ENCODE assay signal across 33 cellular contexts in the genomic region with DNA sequence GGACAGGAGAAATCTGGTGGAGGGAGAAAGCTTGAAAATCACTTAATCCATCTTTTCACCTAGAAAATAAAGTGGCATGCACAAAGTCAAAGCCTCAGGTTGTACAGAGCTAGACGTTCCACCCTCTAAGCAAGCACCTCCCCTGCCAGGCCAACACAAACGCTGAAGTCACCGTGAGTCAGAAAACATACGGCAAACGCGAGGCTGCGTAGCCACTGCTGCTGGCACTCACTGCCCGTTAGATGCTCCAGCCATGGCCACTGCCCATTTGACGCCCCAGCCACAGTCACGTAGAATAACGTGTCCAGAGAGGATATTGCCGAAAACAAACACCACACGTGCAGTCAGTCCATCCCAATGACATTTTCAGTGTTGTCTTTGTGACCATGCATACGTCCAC.
"Had no signal": no experiment of that assay in that cellular context is flagged by ENCODE, and none has a peak within 500 bp of the region (broad histone marks: within the 10 kb centered on the region; RNA-seq: fewer than 3 reads in every experiment).

No MANE protein-coding gene starts in this region.

- H3K4me1 Mint-ChIP-seq: activated CD4-positive, alpha-beta memory T cell treated with anti-CD3 and anti-CD28 coated beads, Interleukin-2, amount 10 ng/mL, durations not matched to agents 7 days and 5 days; activated CD8-positive, alpha-beta memory T cell treated with anti-CD3 and anti-CD28 coated beads, Interleukin-2, amount 10 ng/mL, durations not matched to agents 7 days and 5 days; activated naive CD4-positive, alpha-beta T cell treated with anti-CD3 and anti-CD28 coated beads, Interleukin-2, amount 10 ng/mL, durations not matched to agents 7 days and 5 days; activated naive CD8-positive, alpha-beta T cell treated with anti-CD3 and anti-CD28 coated beads, Interleukin-2, amount 50 U/mL, for 24 hours; central memory CD8-positive, alpha-beta T cell had no signal

- DNase-seq: activated CD4-positive, alpha-beta memory T cell treated with anti-CD3 and anti-CD28 coated beads, Interleukin-2, amount 10 ng/mL, durations not matched to agents 7 days and 5 days; activated CD4-positive, alpha-beta T cell treated with anti-CD3 and anti-CD28 coated beads for 1 hour; activated CD4-positive, alpha-beta T cell treated with anti-CD3 and anti-CD28 coated beads for 48 hours; activated CD4-positive, CD25-positive, alpha-beta regulatory T cell; activated CD8-positive, alpha-beta memory T cell treated with anti-CD3 and anti-CD28 coated beads, Interleukin-2, amount 10 ng/mL, durations not matched to agents 7 days and 5 days; activated CD8-positive, alpha-beta memory T cell treated with anti-CD3 and anti-CD28 coated beads, Interleukin-2, amount 50 U/mL, for 48 hours; activated effector memory CD4-positive, alpha-beta T cell treated with Interleukin-2 at 50 U/mL for 16 hours; activated naive CD4-positive, alpha-beta T cell treated with anti-CD3 and anti-CD28 coated beads, Interleukin-2, amount 10 ng/mL, durations not matched to agents 7 days and 5 days; activated naive CD8-positive, alpha-beta T cell treated with anti-CD3 and anti-CD28 coated beads, Interleukin-2, amount 50 U/mL, for 24 hours; activated T-cell treated with anti-CD3 and anti-CD28 coated beads, Interleukin-2, amount 50 U/mL, for 48 hours; anterior cingulate cortex; brain microvascular endothelial cell; Kasumi-1; NCI-H1105 treated with DMSO at 0.1 percent for 48 hours; NCI-H1436; NCI-H1694; NCI-H1930; NCI-H2081 treated with DMSO at 0.1 percent for 48 hours; NCI-H226; NCI-H510A; NCI-H526; NCI-H748 treated with DMSO at 0.1 percent for 48 hours; NK-92 treated with Interleukin-12 subunit alpha and Interleukin-12 subunit beta, amount 100 ng/mL, for 24 hours; PC-3; Right ventricle myocardium superior; SW 1271; T-helper 1 cell; T-helper 2 cell; T-helper 9 cell; WERI-Rb-1 had no signal

- H3K4me3 Mint-ChIP-seq: activated CD4-positive, alpha-beta memory T cell treated with anti-CD3 and anti-CD28 coated beads, Interleukin-2, amount 10 ng/mL, durations not matched to agents 7 days and 5 days; activated CD8-positive, alpha-beta memory T cell treated with anti-CD3 and anti-CD28 coated beads, Interleukin-2, amount 10 ng/mL, durations not matched to agents 7 days and 5 days; activated naive CD4-positive, alpha-beta T cell treated with anti-CD3 and anti-CD28 coated beads, Interleukin-2, amount 10 ng/mL, durations not matched to agents 7 days and 5 days; activated naive CD8-positive, alpha-beta T cell; activated naive CD8-positive, alpha-beta T cell treated with anti-CD3 and anti-CD28 coated beads, Interleukin-2, amount 50 U/mL, for 24 hours; central memory CD8-positive, alpha-beta T cell had no signal

- FAIRE-seq: RCC 7860 had no signal

- H3K27ac Mint-ChIP-seq: activated CD4-positive, alpha-beta memory T cell treated with anti-CD3 and anti-CD28 coated beads, Interleukin-2, amount 10 ng/mL, durations not matched to agents 7 days and 5 days; activated CD8-positive, alpha-beta memory T cell treated with anti-CD3 and anti-CD28 coated beads, Interleukin-2, amount 10 ng/mL, durations not matched to agents 7 days and 5 days; activated naive CD4-positive, alpha-beta T cell treated with anti-CD3 and anti-CD28 coated beads, Interleukin-2, amount 10 ng/mL, durations not matched to agents 7 days and 5 days; activated naive CD8-positive, alpha-beta T cell; activated naive CD8-positive, alpha-beta T cell treated with anti-CD3 and anti-CD28 coated beads, Interleukin-2, amount 50 U/mL, for 24 hours had no signal

- H3K27ac ChIP-seq: brain microvascular endothelial cell, WERI-Rb-1 had no signal

- H3K27me3 Mint-ChIP-seq: activated CD4-positive, alpha-beta memory T cell treated with anti-CD3 and anti-CD28 coated beads, Interleukin-2, amount 10 ng/mL, durations not matched to agents 7 days and 5 days; activated CD8-positive, alpha-beta memory T cell treated with anti-CD3 and anti-CD28 coated beads, Interleukin-2, amount 10 ng/mL, durations not matched to agents 7 days and 5 days had no signal

- H3K36me3 ChIP-seq: brain microvascular endothelial cell, WERI-Rb-1 had no signal

- ATAC-seq: activated CD8-positive, alpha-beta memory T cell treated with anti-CD3 and anti-CD28 coated beads, Interleukin-2, amount 10 ng/mL, durations not matched to agents 7 days and 5 days; activated naive CD8-positive, alpha-beta T cell treated with anti-CD3 and anti-CD28 coated beads, Interleukin-2, amount 50 U/mL, for 24 hours; PC-3 had no signal

- H3K9me3 Mint-ChIP-seq: activated CD4-positive, alpha-beta memory T cell treated with anti-CD3 and anti-CD28 coated beads, Interleukin-2, amount 10 ng/mL, durations not matched to agents 7 days and 5 days; activated naive CD4-positive, alpha-beta T cell treated with anti-CD3 and anti-CD28 coated beads, Interleukin-2, amount 10 ng/mL, durations not matched to agents 7 days and 5 days; activated naive CD8-positive, alpha-beta T cell treated with anti-CD3 and anti-CD28 coated beads, Interleukin-2, amount 50 U/mL, for 24 hours had no signal

- H3K36me3 Mint-ChIP-seq: activated CD8-positive, alpha-beta memory T cell treated with anti-CD3 and anti-CD28 coated beads, Interleukin-2, amount 10 ng/mL, durations not matched to agents 7 days and 5 days; activated naive CD4-positive, alpha-beta T cell treated with anti-CD3 and anti-CD28 coated beads, Interleukin-2, amount 10 ng/mL, durations not matched to agents 7 days and 5 days; activated naive CD8-positive, alpha-beta T cell had no signal

- H3K27me3 ChIP-seq: brain microvascular endothelial cell had no signal
